Comparison of ENCODE assay signal across 22 cellular contexts in the genomic region with DNA sequence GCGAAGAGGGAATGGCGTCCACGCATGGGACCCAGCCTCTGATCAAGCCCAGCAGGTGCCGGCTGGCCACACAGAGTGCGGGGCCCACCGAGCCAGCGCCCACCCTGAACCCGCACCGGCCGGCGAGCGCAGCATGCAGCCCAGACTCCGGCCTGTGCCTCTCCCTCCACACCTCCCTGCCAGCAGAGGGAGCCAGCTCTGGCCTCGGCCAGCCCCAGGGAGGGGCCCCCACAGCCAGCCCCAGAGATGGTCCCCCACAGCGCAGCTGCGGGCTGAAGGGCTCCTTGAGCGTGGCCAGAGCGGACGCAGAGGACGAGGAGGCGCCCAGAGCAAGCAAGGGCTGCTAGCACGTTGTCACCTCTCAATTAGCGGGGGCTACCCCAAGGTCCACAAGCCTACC.
DNase-seq lines count a peak whose midpoint lies in the region; ATAC-seq, FAIRE-seq and TF ChIP-seq lines count a peak whose summit lies in the region.
"Had no signal": no experiment of that assay in that cellular context is flagged by ENCODE, and none has a peak within 500 bp of the region (broad histone marks: within the 10 kb centered on the region; RNA-seq: fewer than 3 reads in every experiment).

No MANE protein-coding gene starts in this region.

- no peaks in the 10 kb centered on the region for H3K36me3 Mint-ChIP-seq in HFFc6 (ENCODE audit: low read depth)
- no peaks in the 10 kb centered on the region for H3K36me3 Mint-ChIP-seq in endodermal cell (ENCODE audit: low read depth)
- H3K36me3 Mint-ChIP-seq: CD4-positive, CD25-positive, alpha-beta regulatory T cell had no signal

- ATAC-seq in DND-41 (ENCODE audit: insufficient read depth, low read depth), result no peak; the same call in 2 of the 3 replicates
- no peak for ATAC-seq in HG03354 (IDR thresholded peaks at IDR 0.05; ENCODE audit: poor library complexity, severe bottlenecking, unreplicated experiment)

- H4K20me1 ChIP-seq in DND-41 (ENCODE audit: insufficient read depth, low read length), result no peaks in the 10 kb centered on the region

- intact Hi-C loops in spleen (cut with DNase I; ENCODE audit: low total_unique reads), result loop anchor here (5.0 kb wide), 1 partner anchor 913 kb away; no protein-coding TSS in a partner anchor

- H2AFZ ChIP-seq in DND-41 (ENCODE audit: low read depth, low read length), result no peak overlapping the region

- peak; percentile 12 for TF ChIP-seq CTCF in DND-41 (IDR thresholded peaks at IDR 0.05; ENCODE audit: borderline replicate concordance, extremely low read depth, low read length, poor library complexity, severe bottlenecking)
- TF ChIP-seq CTCF in HFFc6 (IDR thresholded peaks at IDR 0.05), result peak; percentile 42
- peak; percentile 19 for TF ChIP-seq CTCF in endodermal cell (conservative IDR thresholded peaks at IDR 0.05)
- TF ChIP-seq CTCF in spleen (IDR thresholded peaks at IDR 0.05 in 8 of 11, conservative IDR thresholded peaks at IDR 0.05 in 3 of 11), result no peak

- H3K9ac ChIP-seq in DND-41 (ENCODE audit: low read depth, low read length) (no peak overlapping the region), endodermal cell (ENCODE audit: extremely low read depth, low read length, poor library complexity, severe bottlenecking) (no peak overlapping the region)
- H3K9ac ChIP-seq: KMS-11 had no signal

- peaks cover 1% of the 10 kb centered on the region; the same call in 1 of the 2 replicates for H3K27me3 Mint-ChIP-seq in HFFc6 (ENCODE audit: insufficient read depth)
- H3K27me3 Mint-ChIP-seq in endodermal cell (ENCODE audit: insufficient read depth), result no peaks in the 10 kb centered on the region
- H3K27me3 Mint-ChIP-seq: CD4-positive, CD25-positive, alpha-beta regulatory T cell had no signal

- DNase-seq in DND-41 (no peak), HFFc6 (no peak), endodermal cell (peak; percentile 52), spleen (peak; percentile 69), NCI-H1930 (lab: John Stamatoyannopoulos, UW) (no peak), HCEC 1CT (no peak), RCC 7860 (ENCODE audit: low spot score) (no peak)
- DNase-seq: AML-193; Caco-2; CD4-positive, CD25-positive, alpha-beta regulatory T cell; DMS153; EL; NCI-H1048; NCI-H1436 treated with DMSO at 0.1 percent for 48 hours; NCI-H2227 treated with DMSO at 0.1 percent for 48 hours; NCI-H524; Peyer's patch; Right ventricle myocardium superior had no signal

- no peaks in the 10 kb centered on the region for H3K79me2 ChIP-seq in DND-41 (ENCODE audit: insufficient read depth, low read length)

- no peak overlapping the region for H3K4me2 ChIP-seq in DND-41 (ENCODE audit: insufficient read depth, low read length)
- H3K4me2 ChIP-seq: KMS-11 had no signal

- H3K27ac ChIP-seq in DND-41 (ENCODE audit: low read length) (no peak overlapping the region), endodermal cell (ENCODE audit: low read depth, low read length) (no peak overlapping the region), spleen (no peak overlapping the region)
- H3K27ac ChIP-seq: KMS-11, Peyer's patch, SK-N-MC had no signal

- no peaks in the 10 kb centered on the region for H3K4me1 ChIP-seq in DND-41 (ENCODE audit: insufficient read depth, low read length)
- no peaks in the 10 kb centered on the region for H3K4me1 ChIP-seq in endodermal cell (ENCODE audit: control insufficient read depth, insufficient read depth, low read length)
- no peaks in the 10 kb centered on the region for H3K4me1 ChIP-seq in spleen
- H3K4me1 ChIP-seq: Caco-2, Peyer's patch had no signal

- no peak for TF ChIP-seq POLR2A in spleen (IDR thresholded peaks at IDR 0.05)

- H3K36me3 ChIP-seq in DND-41 (ENCODE audit: insufficient read depth, low read length) (no peaks in the 10 kb centered on the region), endodermal cell (ENCODE audit: control insufficient read depth, insufficient read depth, low read length) (no peaks in the 10 kb centered on the region), spleen (no peaks in the 10 kb centered on the region)
- H3K36me3 ChIP-seq: Peyer's patch had no signal

- no peak overlapping the region for H3K4me3 ChIP-seq in DND-41 (ENCODE audit: low read depth in 1 of 2, low read length in 2 of 2)
- no peak overlapping the region for H3K4me3 ChIP-seq in endodermal cell (ENCODE audit: low read length)
- no peak overlapping the region for H3K4me3 ChIP-seq in spleen
- H3K4me3 ChIP-seq: Peyer's patch, SK-N-MC had no signal

- H3K4me1 Mint-ChIP-seq in HFFc6 (ENCODE audit: low read depth), result peaks cover 20% of the 10 kb centered on the region; the same call in 1 of the 2 replicates
- H3K4me1 Mint-ChIP-seq in endodermal cell, result no peaks in the 10 kb centered on the region
- H3K4me1 Mint-ChIP-seq: CD4-positive, CD25-positive, alpha-beta regulatory T cell had no signal

- no peaks in the 10 kb centered on the region for H3K9me3 ChIP-seq in DND-41 (ENCODE audit: insufficient read depth, low read length, severe bottlenecking)
- no peaks in the 10 kb centered on the region for H3K9me3 ChIP-seq in endodermal cell (ENCODE audit: control insufficient read depth, low read length)
- H3K9me3 ChIP-seq in spleen, result no peaks in the 10 kb centered on the region
- H3K9me3 ChIP-seq: Caco-2, Peyer's patch had no signal

- H3K27me3 ChIP-seq in DND-41 (ENCODE audit: insufficient read depth, low read length, poor library complexity), result no peaks in the 10 kb centered on the region
- no peaks in the 10 kb centered on the region for H3K27me3 ChIP-seq in endodermal cell (ENCODE audit: control insufficient read depth, insufficient read depth, low read length, poor library complexity, severe bottlenecking)
- H3K27me3 ChIP-seq in spleen (replicated peaks in 1 of 7), result no peaks in the 10 kb centered on the region
- H3K27me3 ChIP-seq: Peyer's patch had no signal

- H3K4me3 Mint-ChIP-seq in HFFc6, result no peak overlapping the region
- no peak overlapping the region for H3K4me3 Mint-ChIP-seq in endodermal cell
- H3K4me3 Mint-ChIP-seq: CD4-positive, CD25-positive, alpha-beta regulatory T cell had no signal

- WGBS in endodermal cell (ENCODE audit: insufficient coverage in 1 of 2, insufficient read length in 1 of 2), 2 experiments, result 90 to 97% methylated on average over 2 to 23 of the region's 23 CpGs
- WGBS in spleen, 5 donors, result 94 to 96% (median 95%) methylated on average over 11 to 23 of the region's 23 CpGs

- H3K9me3 Mint-ChIP-seq in HFFc6 (peaks cover 6% of the 10 kb centered on the region; the same call in 1 of the 2 replicates), endodermal cell (peaks cover 4% of the 10 kb centered on the region)

- no peak for FAIRE-seq in RCC 7860 (lab: Jason Lieb, UNC)
- FAIRE-seq: GM19239 had no signal

- no peak overlapping the region for H3K27ac Mint-ChIP-seq in HFFc6
- no peak overlapping the region for H3K27ac Mint-ChIP-seq in endodermal cell
- H3K27ac Mint-ChIP-seq: CD4-positive, CD25-positive, alpha-beta regulatory T cell had no signal

Comparison
In these comparisons a context has a peak if more than half of its experiments do, and no peak if none do; other contexts are left out.
1. DNase-seq: peak in endodermal cell (single experiment) and spleen (single experiment); none in DND-41 (single experiment), HFFc6 (single experiment), NCI-H1930 (0 of 2), HCEC 1CT (single experiment) and RCC 7860 (single experiment).
2. CTCF ChIP-seq: peak in DND-41 (single experiment), HFFc6 (single experiment) and endodermal cell (single experiment); none in spleen (0 of 11).